Comparison of ENCODE assay signal across 8 cellular contexts in genomic region chr9:136848393-136849037, GRCh38. TPM values are rescaled to one million over a fixed set of nuclear protein-coding genes. Genes with fewer than 3 reads are reported as not detected.
DNase-seq lines count a peak whose midpoint lies in the region; ATAC-seq, FAIRE-seq and TF ChIP-seq lines count a peak whose summit lies in the region.

No MANE protein-coding gene starts in this region.

- no peaks in the 10 kb centered on the region for H3K27me3 ChIP-seq in Caco-2 (replicated peaks; ENCODE audit: control insufficient read depth, insufficient read depth, low read length)
- H3K27me3 ChIP-seq in body of pancreas: no peaks in the 10 kb centered on the region

- H2AFZ ChIP-seq in OCI-LY7 (ENCODE audit: low read length): no peak overlapping the region

- TF ChIP-seq CTCF in Caco-2 (IDR thresholded peaks at IDR 0.05; ENCODE audit: insufficient read depth in 1 of 2, low read depth in 1 of 2, low read length in 1 of 2, severe bottlenecking in 1 of 2, unreplicated experiment in 1 of 2) (no peak), HEK293 (tag by site-specific recombination; IDR thresholded peaks at IDR 0.05) (no peak), OCI-LY7 (conservative IDR thresholded peaks at IDR 0.05; ENCODE audit: low read length) (no peak), body of pancreas (IDR thresholded peaks at IDR 0.05) (no peak), kidney (IDR thresholded peaks at IDR 0.05; ENCODE audit: borderline replicate concordance, extremely low read depth, insufficient read depth) (no peak)

- no peaks in the 10 kb centered on the region for H3K9me3 Mint-ChIP-seq in Caco-2 (ENCODE audit: unreplicated experiment)
- no peaks in the 10 kb centered on the region for H3K9me3 Mint-ChIP-seq in stimulated activated effector memory CD8-positive, alpha-beta T cell treated with anti-CD3 and anti-CD28 coated beads, Interleukin-12 subunit alpha, Interleukin-12 subunit beta, amount 100 ng/mL, for 72 hours

- H3K4me1 Mint-ChIP-seq in Caco-2 (ENCODE audit: low read depth, unreplicated experiment): no peaks in the 10 kb centered on the region
- H3K4me1 Mint-ChIP-seq in stimulated activated effector memory CD8-positive, alpha-beta T cell treated with anti-CD3 and anti-CD28 coated beads, Interleukin-12 subunit alpha, Interleukin-12 subunit beta, amount 100 ng/mL, for 72 hours: peaks cover 17% of the 10 kb centered on the region

- H3K4me3 ChIP-seq in Caco-2 (ENCODE audit: low read depth, low read length): peak overlapping the region; percentile 97
- peak overlapping the region; percentile 57 for H3K4me3 ChIP-seq in HEK293 (ENCODE audit: low read depth, low read length)
- peak overlapping the region; percentile 87 for H3K4me3 ChIP-seq in OCI-LY7 (ENCODE audit: low read depth, low read length, poor library complexity, severe bottlenecking)
- H3K4me3 ChIP-seq in body of pancreas: peak overlapping the region; percentile 40 to 72
- peak overlapping the region; percentile 51 to 74 for H3K4me3 ChIP-seq in kidney (ENCODE audit: low read length in 2 of 2)

- BruUV-seq in Caco-2 (replicated peaks; lab: Mats Ljungman, UMichigan) (TSS peak; percentile 80), OCI-LY7 (replicated peaks; lab: Mats Ljungman, UMichigan) (no TSS peak)

- peaks cover 1% of the 10 kb centered on the region; the same call in 1 of the 2 replicates for H3K36me3 ChIP-seq in Caco-2 (ENCODE audit: control insufficient read depth, insufficient read depth, low read length)
- H3K36me3 ChIP-seq in HEK293 (ENCODE audit: control insufficient read depth in 2 of 2, insufficient read depth in 1 of 2, low read length in 2 of 2): peaks cover 0 to 27% of the 10 kb centered on the region in 2 experiments; a peak in 1 of 3 replicates
- H3K36me3 ChIP-seq in OCI-LY7 (ENCODE audit: insufficient read depth, low read length): peaks cover 4% of the 10 kb centered on the region
- no peaks in the 10 kb centered on the region for H3K36me3 ChIP-seq in body of pancreas (replicated peaks in 1 of 2; ENCODE audit: insufficient read depth in 1 of 2, low read depth in 2 of 2)
- H3K36me3 ChIP-seq in kidney (ENCODE audit: control insufficient read depth in 1 of 2, insufficient read depth in 2 of 2, low read length in 2 of 2): no peaks in the 10 kb centered on the region

- H3K36me3 Mint-ChIP-seq in Caco-2 (ENCODE audit: insufficient read depth, unreplicated experiment): peaks cover 66% of the 10 kb centered on the region
- peaks cover 55% of the 10 kb centered on the region for H3K36me3 Mint-ChIP-seq in stimulated activated effector memory CD8-positive, alpha-beta T cell treated with anti-CD3 and anti-CD28 coated beads, Interleukin-12 subunit alpha, Interleukin-12 subunit beta, amount 100 ng/mL, for 72 hours

- DNase-seq in Caco-2 (peak in 1 of 2 experiments; percentile 77), OCI-LY7 (ENCODE audit: low spot score) (peak; percentile 61), body of pancreas (peak in 3 of 4 donors; percentile 44 to 60 (median 47)), kidney (no peak), SK-N-DZ (ENCODE audit: low spot score) (no peak)
- peak in 1 of 2 donors; percentile 74 for DNase-seq in stimulated activated effector memory CD8-positive, alpha-beta T cell treated with anti-CD3 and anti-CD28 coated beads, Interleukin-12 subunit alpha, Interleukin-12 subunit beta, amount 100 ng/mL, for 72 hours (ENCODE audit: low spot score in 2 of 2)
- DNase-seq in effector CD8-positive, alpha-beta T cell (lab: John Stamatoyannopoulos, UW): no peak

- no peaks in the 10 kb centered on the region for H3K79me2 ChIP-seq in OCI-LY7 (ENCODE audit: insufficient read depth, low read depth, low read length)

- no peaks in the 10 kb centered on the region for H3K9me2 ChIP-seq in OCI-LY7 (ENCODE audit: insufficient read depth, low read length)

- H3K27me3 Mint-ChIP-seq in Caco-2 (ENCODE audit: insufficient read depth, unreplicated experiment): no peaks in the 10 kb centered on the region

- H3K9ac ChIP-seq in kidney (ENCODE audit: low read length in 2 of 2): peak overlapping the region; percentile 1 to 37

- peak overlapping the region; percentile 97 for H3K4me3 Mint-ChIP-seq in Caco-2 (ENCODE audit: unreplicated experiment)
- peak overlapping the region; percentile 94 for H3K4me3 Mint-ChIP-seq in stimulated activated effector memory CD8-positive, alpha-beta T cell treated with anti-CD3 and anti-CD28 coated beads, Interleukin-12 subunit alpha, Interleukin-12 subunit beta, amount 100 ng/mL, for 72 hours

- CTCF ChIA-PET in Caco-2 (lab: Charles Lee) (interaction anchor here (0.5 to 1.5 kb wide), 5 partner anchors 28 to 225 kb away, joined by 3 to 5 read pairs (median 3); no protein-coding TSS in a partner anchor), HEK293 (lab: Yijun Ruan, JAX) (interaction anchor here (0.6 to 2.3 kb wide), 6 partner anchors 43 to 201 kb away, joined by 3 to 11 read pairs (median 4); partner anchors contain the start of gene LCN8), OCI-LY7 (lab: Charles Lee; ENCODE audit: unreplicated experiment) (no interaction called here)

- ATAC-seq in body of pancreas: peak; percentile 17
- peak; percentile 9 for ATAC-seq in stimulated activated effector memory CD8-positive, alpha-beta T cell treated with anti-CD3 and anti-CD28 coated beads, Interleukin-12 subunit alpha, Interleukin-12 subunit beta, amount 100 ng/mL, for 72 hours

- H3K4me2 ChIP-seq in OCI-LY7 (ENCODE audit: low read length): peak overlapping the region; percentile 74

- H3K27ac ChIP-seq in HEK293 (ENCODE audit: extremely low read depth, low read depth, low read length) (peak overlapping the region; percentile 94), OCI-LY7 (ENCODE audit: low read depth, low read length, poor library complexity, severe bottlenecking) (peak overlapping the region; percentile 55), body of pancreas (peak overlapping the region; percentile 84 to 91 (median 89)), kidney (ENCODE audit: low read depth in 2 of 2, low read length in 2 of 2) (peak overlapping the region; percentile 86 to 88)

- H3K4me1 ChIP-seq in Caco-2: peaks cover 8% of the 10 kb centered on the region; the same call in 1 of the 2 replicates
- H3K4me1 ChIP-seq in HEK293 (ENCODE audit: control insufficient read depth, insufficient read depth, low read length): 0 out of 2 replicates have a peak, but pooled peaks cover 4% of the 10 kb centered on the region
- H3K4me1 ChIP-seq in OCI-LY7 (ENCODE audit: insufficient read depth, low read length, poor library complexity, severe bottlenecking): peaks cover 16% of the 10 kb centered on the region
- peaks cover 51% of the 10 kb centered on the region for H3K4me1 ChIP-seq in body of pancreas
- peaks cover 0 to 28% of the 10 kb centered on the region in 2 donors for H3K4me1 ChIP-seq in kidney (ENCODE audit: control insufficient read depth in 1 of 2, insufficient read depth in 1 of 2, low read depth in 1 of 2, low read length in 2 of 2)

- 0 to 1% methylated on average over 15 to 51 of the region's 53 CpGs for WGBS in body of pancreas, 2 donors

- no peak for TF ChIP-seq POLR2A in body of pancreas (IDR thresholded peaks at IDR 0.05)

- H3K27ac Mint-ChIP-seq in Caco-2 (ENCODE audit: unreplicated experiment): peak overlapping the region; percentile 87
- H3K27ac Mint-ChIP-seq in stimulated activated effector memory CD8-positive, alpha-beta T cell treated with anti-CD3 and anti-CD28 coated beads, Interleukin-12 subunit alpha, Interleukin-12 subunit beta, amount 100 ng/mL, for 72 hours: peak overlapping the region; percentile 92

- H4K20me1 ChIP-seq in OCI-LY7 (ENCODE audit: insufficient read depth, low read length): no peaks in the 10 kb centered on the region

- FAIRE-seq in kidney (lab: Jason Lieb, UNC): no peak

- H3K9me3 ChIP-seq in Caco-2 (no peaks in the 10 kb centered on the region), HEK293 (ENCODE audit: control insufficient read depth, insufficient read depth, low read depth, low read length) (no peaks in the 10 kb centered on the region), OCI-LY7 (ENCODE audit: low read length) (no peaks in the 10 kb centered on the region), body of pancreas (no peaks in the 10 kb centered on the region), kidney (ENCODE audit: control insufficient read depth in 1 of 2, low read length in 2 of 2) (no peaks in the 10 kb centered on the region)

- intact Hi-C loops in Caco-2 (cut with micrococcal nuclease; ENCODE audit: unreplicated experiment) (loop anchor here (1.0 to 10.0 kb wide), 3 partner anchors 18 to 96 kb away; partner anchors contain the start of genes C8G, EDF1, FBXW5 and RABL6), OCI-LY7 (cut with micrococcal nuclease; ENCODE audit: unreplicated experiment) (loop anchor here (1.0 to 2.0 kb wide), 3 partner anchors 18 to 40 kb away; partner anchors contain the start of genes EDF1 and TRAF2), body of pancreas (cut with DNase I) (no loop called here), kidney (cut with DNase I) (loop anchor here (10.0 kb wide), 1 partner anchor 96 kb away; the partner anchor contains the start of genes C8G and FBXW5)

- POLR2A ChIA-PET in Caco-2 (lab: Charles Lee): interaction anchor here (0.6 to 0.7 kb wide), 2 partner anchors 78 to 429 kb away, joined by 3 read pairs; no protein-coding TSS in a partner anchor
- POLR2A ChIA-PET in HEK293 (lab: Yijun Ruan, JAX): interaction anchor here (0.6 to 2.0 kb wide), 15 partner anchors 10 to 187 kb away, joined by 3 to 17 read pairs (median 4); partner anchors contain the start of genes EDF1, PAXX and TRAF2
- POLR2A ChIA-PET in OCI-LY7 (lab: Charles Lee): interaction anchor here (0.5 kb wide), 1 partner anchor 277 kb away, joined by 3 read pairs; no protein-coding TSS in a partner anchor

RNA-seq across cellular contexts. Expression of gene PHPT1, which starts 0.7 kb away (rescaled TPM):
- 103 and 105 TPM in 2 replicates for total RNA-seq in Caco-2 (2022)
- 56.9 and 81.9 TPM in 2 replicates for total RNA-seq in OCI-LY7 (2014; rRNA removed; shearing (Covaris generic))
- 42.4 and 49.9 TPM in 2 replicates for total RNA-seq in OCI-LY7 (2022)
- 10 to 100 TPM; 60.6 to 65.6 TPM for total RNA-seq in body of pancreas
- 108 TPM for total RNA-seq in kidney
- 283 TPM for polyA plus RNA-seq in kidney (ENCODE audit: insufficient read depth, low read depth, low replicate concordance)
- polyA plus RNA-seq in SK-N-DZ (2014; cell fraction: cytosol; rRNA removed): 83.9 and 129 TPM in 2 replicates
- 114 and 184 TPM in 2 replicates for polyA plus RNA-seq in SK-N-DZ (2014; cell fraction: nucleus; rRNA removed)

RNA-seq across cellular contexts. Expression of gene MAMDC4, which starts 3.6 kb away (rescaled TPM):
- total RNA-seq in Caco-2 (2022): 8.8 and 10.8 TPM in 2 replicates
- 11.7 and 14.0 TPM in 2 replicates for total RNA-seq in OCI-LY7 (2014; rRNA removed; shearing (Covaris generic))
- total RNA-seq in OCI-LY7 (2022): 12.7 and 14.2 TPM in 2 replicates
- total RNA-seq in body of pancreas: 10 to 100 TPM in 1 of 2 donors, 1 to 10 TPM in 1; 6.5 to 25.7 TPM
- total RNA-seq in kidney: 8.1 TPM
- polyA plus RNA-seq in kidney (ENCODE audit: insufficient read depth, low read depth, low replicate concordance): 5.8 TPM
- polyA plus RNA-seq in SK-N-DZ (2014; cell fraction: cytosol; rRNA removed): 3.3 and 5.7 TPM in 2 replicates
- 151 and 179 TPM in 2 replicates for polyA plus RNA-seq in SK-N-DZ (2014; cell fraction: nucleus; rRNA removed)

RNA-seq across cellular contexts. Expression of gene AJM1, which starts 6.2 kb away (rescaled TPM):
- total RNA-seq in Caco-2 (2022) (3.6 and 4.2 TPM in 2 replicates), OCI-LY7 (2022) (4.6 and 5.1 TPM in 2 replicates), body of pancreas (10 to 100 TPM in 1 of 2 donors, 1 to 10 TPM in 1; 5.2 to 13.2 TPM), kidney (5.3 TPM)
- total RNA-seq in OCI-LY7 (2014; rRNA removed; shearing (Covaris generic)): 2.4 and 2.5 TPM in 2 replicates
- polyA plus RNA-seq in kidney (ENCODE audit: insufficient read depth, low read depth, low replicate concordance): 2.5 TPM
- polyA plus RNA-seq in SK-N-DZ (2014; cell fraction: cytosol; rRNA removed): 0.28 and 1.1 TPM in 2 replicates
- 9.8 and 12.7 TPM in 2 replicates for polyA plus RNA-seq in SK-N-DZ (2014; cell fraction: nucleus; rRNA removed)

RNA-seq across cellular contexts. Expression of gene EDF1, which starts 17.6 kb away (rescaled TPM):
- total RNA-seq in Caco-2 (2022) (429 and 476 TPM in 2 replicates), OCI-LY7 (2022) (222 and 246 TPM in 2 replicates), body of pancreas (100 to 1,000 TPM; 196 to 238 TPM), kidney (316 TPM)
- total RNA-seq in OCI-LY7 (2014; rRNA removed; shearing (Covaris generic)): 272 and 409 TPM in 2 replicates
- 888 TPM for polyA plus RNA-seq in kidney (ENCODE audit: insufficient read depth, low read depth, low replicate concordance)
- polyA plus RNA-seq in SK-N-DZ (2014; cell fraction: cytosol; rRNA removed): 448 and 474 TPM in 2 replicates
- polyA plus RNA-seq in SK-N-DZ (2014; cell fraction: nucleus; rRNA removed): 397 and 472 TPM in 2 replicates

RNA-seq across cellular contexts. Expression of gene TRAF2, which starts 37.8 kb away (rescaled TPM):
- 41.7 and 50.0 TPM in 2 replicates for total RNA-seq in Caco-2 (2022)
- 31.4 and 34.7 TPM in 2 replicates for total RNA-seq in OCI-LY7 (2014; rRNA removed; shearing (Covaris generic))
- 40.5 and 43.7 TPM in 2 replicates for total RNA-seq in OCI-LY7 (2022)
- total RNA-seq in body of pancreas: 10 to 100 TPM in 1 of 2 donors, 1 to 10 TPM in 1; 5.2 to 30.7 TPM
- 16.9 TPM for total RNA-seq in kidney
- 11.4 TPM for polyA plus RNA-seq in kidney (ENCODE audit: insufficient read depth, low read depth, low replicate concordance)
- polyA plus RNA-seq in SK-N-DZ (2014; cell fraction: cytosol; rRNA removed): 37.1 and 39.3 TPM in 2 replicates
- polyA plus RNA-seq in SK-N-DZ (2014; cell fraction: nucleus; rRNA removed): 55.2 and 61.2 TPM in 2 replicates

Comparison
In these comparisons a context has a peak if more than half of its experiments do, and no peak if none do; other contexts are left out.
1. DNase-seq: peak in OCI-LY7 (single experiment) and body of pancreas (3 of 4); none in kidney (single experiment), SK-N-DZ (single experiment) and effector CD8-positive, alpha-beta T cell (single experiment).
2. Peak in every context shown above with its lines, with median percentiles within 50 percentile points of each other: H3K4me3 ChIP-seq and H3K27ac ChIP-seq.